Comparison of ENCODE assay signal across 10 cellular contexts in genomic region chr11:122101625-122102291, GRCh38. TPM values are rescaled to one million over a fixed set of nuclear protein-coding genes. Genes with fewer than 3 reads are reported as not detected.
A peak's percentile ranks its signal among the peaks of the same experiment; 100 is the strongest.
DNase-seq lines count a peak whose midpoint lies in the region; ATAC-seq and TF ChIP-seq lines count a peak whose summit lies in the region.
"Had no signal": no experiment of that assay in that cellular context is flagged by ENCODE, and none has a peak within 500 bp of the region (broad histone marks: within the 10 kb centered on the region; RNA-seq: fewer than 3 reads in every experiment).

No MANE protein-coding gene starts in this region.

- BruUV-seq in MCF 10A (replicated peaks; lab: Mats Ljungman, UMichigan) = no TSS peak

- H3K4me1 ChIP-seq in iPS-20b (ENCODE audit: insufficient read depth, low read length) (peaks cover 27% of the 10 kb centered on the region; the same call in 1 of the 2 replicates), gastrocnemius medialis (peaks cover 6 to 9% of the 10 kb centered on the region in 2 donors)

- no peaks in the 10 kb centered on the region for H3K36me3 ChIP-seq in iPS-20b (ENCODE audit: insufficient read depth, low read depth, low read length)
- H3K36me3 ChIP-seq in gastrocnemius medialis = no peaks in the 10 kb centered on the region

- intact Hi-C loops in MCF 10A (cut with micrococcal nuclease) = loop anchor here (1.0 to 5.0 kb wide), 5 partner anchors 55 to 782 kb away; no protein-coding TSS in a partner anchor
- intact Hi-C loops in gastrocnemius medialis (cut with DNase I; ENCODE audit: low total_unique reads) = loop anchor here (1.0 to 5.0 kb wide), 4 partner anchors 77 to 446 kb away; no protein-coding TSS in a partner anchor

- peak; percentile 41 for TF ChIP-seq CTCF in MCF 10A (IDR thresholded peaks at IDR 0.05; ENCODE audit: unreplicated experiment)
- peak; percentile 46 to 76 (median 62) for TF ChIP-seq CTCF in gastrocnemius medialis (IDR thresholded peaks at IDR 0.05 in 4 of 5, conservative IDR thresholded peaks at IDR 0.05 in 1 of 5)

- peaks cover 36% of the 10 kb centered on the region for H3K27me3 ChIP-seq in iPS-20b (ENCODE audit: insufficient read depth, low read length)
- no peaks in the 10 kb centered on the region for H3K27me3 ChIP-seq in gastrocnemius medialis

- H3K9me3 ChIP-seq in iPS-20b (ENCODE audit: insufficient read depth, low read depth, low read length) (no peaks in the 10 kb centered on the region), gastrocnemius medialis (no peaks in the 10 kb centered on the region)

- ATAC-seq in gastrocnemius medialis = peak; percentile 78 to 86
- no peak for ATAC-seq in GM21390 (IDR thresholded peaks at IDR 0.05; ENCODE audit: unreplicated experiment)
- ATAC-seq in HG02610 (IDR thresholded peaks at IDR 0.05; ENCODE audit: unreplicated experiment) = no peak

- H3K36me3 Mint-ChIP-seq in MCF 10A (ENCODE audit: insufficient read depth, unreplicated experiment) = peaks cover 8% of the 10 kb centered on the region
- H3K36me3 Mint-ChIP-seq: CD4-positive, CD25-positive, alpha-beta regulatory T cell had no signal

- H3K4me3 ChIP-seq in iPS-20b (ENCODE audit: low read length) = peak overlapping the region; percentile 75
- H3K4me3 ChIP-seq in gastrocnemius medialis = peak overlapping the region; percentile 59 to 65 (median 60)

- peak; percentile 22 to 23 for TF ChIP-seq POLR2A in gastrocnemius medialis (IDR thresholded peaks at IDR 0.05)

- no peak overlapping the region; the same call in 1 of the 2 replicates for H3K9ac ChIP-seq in iPS-20b (ENCODE audit: low read depth, low read length)

- H3K27me3 Mint-ChIP-seq in MCF 10A (ENCODE audit: insufficient read depth, unreplicated experiment) = no peaks in the 10 kb centered on the region

- peak; percentile 12 for DNase-seq in NCI-H2029 treated with DMSO at 0.1 percent for 48 hours (lab: John Stamatoyannopoulos, UW)
- no peak for DNase-seq in NCI-H2029 (lab: John Stamatoyannopoulos, UW)
- peak; percentile 85 for DNase-seq in MCF 10A (ENCODE audit: unreplicated experiment)
- DNase-seq in gastrocnemius medialis = peak; percentile 65 to 73
- no peak for DNase-seq in SW480 (ENCODE audit: low spot score)
- DNase-seq: CD4-positive, CD25-positive, alpha-beta regulatory T cell had no signal

- H3K27ac Mint-ChIP-seq in MCF 10A (ENCODE audit: low read depth, unreplicated experiment) = no peak overlapping the region
- H3K27ac Mint-ChIP-seq: CD4-positive, CD25-positive, alpha-beta regulatory T cell; T-helper 1 cell treated with Interleukin-12 subunit alpha and Interleukin-12 subunit beta and Interleukin-4 antibody, amounts not matched to agents 30 μg/mL and 1 μg/mL, for 36 hours had no signal

- peaks cover 27% of the 10 kb centered on the region for H3K4me1 Mint-ChIP-seq in MCF 10A (ENCODE audit: insufficient read depth, unreplicated experiment)

- H3K27ac ChIP-seq in iPS-20b (ENCODE audit: low read length) = no peak overlapping the region
- H3K27ac ChIP-seq in gastrocnemius medialis = peak overlapping the region; percentile 86 to 92 (median 88)

- POLR2A ChIA-PET in MCF 10A (lab: Yijun Ruan, JAX) = interaction anchor here (0.6 to 10.3 kb wide), 27 partner anchors 11 to 775 kb away, joined by 3 to 290 read pairs (median 11); partner anchors contain the start of gene BLID

- in situ Hi-C loops in gastrocnemius medialis (cut with MboI; ENCODE audit: low sequenced_read_pairs in 4 of 4) = loop anchor here (10.0 to 25.0 kb wide), 4 partner anchors 103 to 447 kb away; no protein-coding TSS in a partner anchor

- H3K9me3 Mint-ChIP-seq in MCF 10A (ENCODE audit: unreplicated experiment) = no peaks in the 10 kb centered on the region
- H3K9me3 Mint-ChIP-seq: T-helper 1 cell treated with Interleukin-12 subunit alpha and Interleukin-12 subunit beta and Interleukin-4 antibody, amounts not matched to agents 30 μg/mL and 1 μg/mL, for 36 hours had no signal

- no peak overlapping the region for H3K4me3 Mint-ChIP-seq in MCF 10A (ENCODE audit: unreplicated experiment)
- H3K4me3 Mint-ChIP-seq: T-helper 1 cell treated with Interleukin-12 subunit alpha and Interleukin-12 subunit beta and Interleukin-4 antibody, amounts not matched to agents 30 μg/mL and 1 μg/mL, for 36 hours had no signal

- CTCF ChIA-PET in MCF 10A (lab: Yijun Ruan, JAX) = interaction anchor here (0.6 to 6.5 kb wide), 26 partner anchors 11 to 455 kb away, joined by 3 to 82 read pairs (median 4); partner anchors contain the start of gene BLID

RNA-seq across cellular contexts. Expression of gene BLID, which starts 14.3 kb away (rescaled TPM):
- total RNA-seq in MCF 10A (2022) (4.1 and 4.5 TPM in 2 replicates), gastrocnemius medialis (under 1 TPM in 1 of 4 donors, not detected in 3; 0.66 TPM)
- total RNA-seq: CD4-positive, CD25-positive, alpha-beta regulatory T cell had no signal

Comparison
In these comparisons a context has a peak if more than half of its experiments do, and no peak if none do; other contexts are left out.
1. DNase-seq: peak in NCI-H2029 treated with DMSO at 0.1 percent for 48 hours (single experiment), MCF 10A (single experiment) and gastrocnemius medialis (2 of 2); none in NCI-H2029 (single experiment) and SW480 (single experiment).
2. ATAC-seq: peak in gastrocnemius medialis (2 of 2); none in GM21390 (single experiment) and HG02610 (single experiment).